In the genomic region with DNA sequence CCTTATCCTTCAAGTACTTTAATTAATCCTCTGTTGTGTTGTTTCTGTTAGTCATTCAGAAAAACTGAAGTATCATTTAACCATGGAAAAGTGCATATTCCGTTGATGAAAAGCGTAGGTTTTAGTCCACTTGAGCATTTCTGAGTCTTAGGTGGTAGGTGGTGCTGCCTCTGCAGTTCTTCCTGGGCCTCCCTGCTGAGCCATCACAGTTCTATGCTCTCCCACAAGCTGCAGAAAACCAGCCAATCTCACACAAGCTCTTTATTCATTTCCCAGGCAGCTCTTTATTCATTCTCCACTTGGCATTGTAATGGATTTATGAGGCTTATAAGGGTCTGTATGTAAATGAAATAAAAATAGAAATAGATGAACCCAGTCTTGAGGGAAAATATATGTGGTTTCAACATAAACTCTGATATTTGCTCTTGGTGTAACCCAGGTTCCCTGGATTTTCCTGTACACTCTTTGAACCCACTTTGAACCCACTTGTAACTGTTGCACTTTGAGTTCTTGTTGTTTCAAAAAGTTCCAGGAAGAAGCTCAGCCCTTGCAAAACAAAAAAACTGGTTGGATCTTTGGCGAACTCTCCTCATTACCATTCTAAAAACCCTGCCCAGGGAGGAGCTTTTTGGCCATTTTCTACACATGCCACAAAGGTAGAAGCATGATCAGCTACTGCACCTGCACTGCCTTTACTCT, we compare ENCODE assay signal across 27 cellular contexts.
"Had no signal": no experiment of that assay in that cellular context is flagged by ENCODE, and none has a peak within 500 bp of the region (broad histone marks: within the 10 kb centered on the region; RNA-seq: fewer than 3 reads in every experiment).

No MANE protein-coding gene starts in this region.

- H3K27ac ChIP-seq: cardiac muscle cell, Peyer's patch, SJSA1 had no signal

- H3K27me3 ChIP-seq: cardiac muscle cell, Peyer's patch, SJSA1 had no signal

- ATAC-seq: activated CD8-positive, alpha-beta T cell treated with anti-CD3 and anti-CD28 coated beads for 36 hours; activated T-cell treated with anti-CD3 and anti-CD28 coated beads, Interleukin-2, amount 50 U/mL, for 72 hours; activated T-helper 17 cell treated with anti-CD3 and anti-CD28 coated beads, Interleukin-2, amount 50 U/mL, for 72 hours had no signal

- H3K9me3 ChIP-seq: Peyer's patch, SJSA1, SK-N-SH had no signal

- H3K36me3 ChIP-seq: cardiac muscle cell, Peyer's patch, SJSA1 had no signal

- H3K4me3 ChIP-seq: cardiac muscle cell, Peyer's patch, SJSA1 had no signal

- H3K4me1 ChIP-seq: SJSA1 had no signal

- DNase-seq: activated CD4-positive, alpha-beta T cell treated with anti-CD3 and anti-CD28 coated beads, Interleukin-2, amount 10 ng/mL, durations not matched to agents 24 days and 14 days; activated CD4-positive, alpha-beta T cell treated with anti-CD3 and anti-CD28 coated beads, Interleukin-2, amount 50 U/mL, for 4 hours; activated CD8-positive, alpha-beta T cell treated with anti-CD3 and anti-CD28 coated beads for 36 hours; activated effector memory CD4-positive, alpha-beta T cell treated with anti-CD3 and anti-CD28 coated beads, Interleukin-2, amount 50 U/mL, for 16 hours; activated naive CD4-positive, alpha-beta T cell; activated naive CD4-positive, alpha-beta T cell treated with anti-CD3 and anti-CD28 coated beads, Interleukin-2, amount 50 U/mL, for 16 hours; activated naive CD8-positive, alpha-beta T cell treated with anti-CD3 and anti-CD28 coated beads for 36 hours; activated T-cell treated with anti-CD3 and anti-CD28 coated beads, Interleukin-2, amount 50 U/mL, for 1 hour; activated T-cell treated with anti-CD3 and anti-CD28 coated beads, Interleukin-2, amount 50 U/mL, for 72 hours; amniotic stem cell; aorta; Karpas-422; NCI-H1105; NCI-H1417 treated with DMSO at 0.1 percent for 48 hours; NCI-H187 treated with DMSO at 0.1 percent for 48 hours; NCI-H2081; NCI-H510A; NCI-H526; NCI-H748 treated with DMSO at 0.1 percent for 48 hours; NK-92 treated with Interleukin-12 subunit alpha and Interleukin-12 subunit beta, amount 100 ng/mL, for 24 hours; Peyer's patch; RPMI8226; SHP77 treated with DMSO at 0.1 percent for 48 hours; SK-N-SH had no signal
